In genomic region chr1:203290261-203291089, GRCh38 we compare ENCODE assay signal across 8 cellular contexts. TPM values are rescaled to one million over a fixed set of nuclear protein-coding genes. Genes with fewer than 3 reads are reported as not detected.
DNase-seq lines count a peak whose midpoint lies in the region; ATAC-seq and TF ChIP-seq lines count a peak whose summit lies in the region.

No MANE protein-coding gene starts in this region.

- intact Hi-C loops in aorta (cut with DNase I): no loop called here

- H3K9me3 ChIP-seq in aorta (ENCODE audit: control insufficient read depth, low read length): no peaks in the 10 kb centered on the region

- peak; percentile 35 for ATAC-seq in GM21786 (IDR thresholded peaks at IDR 0.05; ENCODE audit: unreplicated experiment)
- peak; percentile 94 for ATAC-seq in aorta (ENCODE audit: low FRiP score)

- H3K4me3 Mint-ChIP-seq in T-helper 1 cell treated with Interleukin-12 subunit alpha and Interleukin-12 subunit beta and Interleukin-4 antibody, amounts not matched to agents 30 μg/mL and 1 μg/mL, for 36 hours: peak overlapping the region; percentile 61

- peak overlapping the region; percentile 99 for H3K27ac Mint-ChIP-seq in T-helper 1 cell treated with Interleukin-12 subunit alpha and Interleukin-12 subunit beta and Interleukin-4 antibody, amounts not matched to agents 30 μg/mL and 1 μg/mL, for 36 hours

- peak overlapping the region; percentile 72 to 91 for H3K27ac ChIP-seq in aorta (ENCODE audit: low read depth in 1 of 2, low read length in 2 of 2)

- H3K4me3 ChIP-seq in NB4 (ENCODE audit: low read depth, low read length): no peak overlapping the region
- peak overlapping the region; percentile 28 for H3K4me3 ChIP-seq in retinal pigment epithelial cell (ENCODE audit: low read length)
- no peak overlapping the region for H3K4me3 ChIP-seq in aorta (ENCODE audit: low read length in 2 of 2)

- H3K27me3 ChIP-seq in aorta (ENCODE audit: control insufficient read depth in 1 of 2, insufficient read depth in 2 of 2, low read length in 1 of 2): no peaks in the 10 kb centered on the region

- DNase-seq in DMS53 treated with DMSO at 0.1 percent for 48 hours (lab: John Stamatoyannopoulos, UW; ENCODE audit: unreplicated experiment): peak; percentile 97
- DNase-seq in NB4 (ENCODE audit: low read depth): peak; percentile 84
- DNase-seq in astrocyte of the hippocampus (ENCODE audit: low read depth, low spot score): peak; percentile 96
- DNase-seq in iPS DF 19.7 (ENCODE audit: low read depth, low spot score): peak; percentile 50
- peak; percentile 80 for DNase-seq in retinal pigment epithelial cell (ENCODE audit: low read depth)
- peak; percentile 98 to 99 for DNase-seq in aorta

- peaks cover 2% of the 10 kb centered on the region for H3K36me3 Mint-ChIP-seq in T-helper 1 cell treated with Interleukin-12 subunit alpha and Interleukin-12 subunit beta and Interleukin-4 antibody, amounts not matched to agents 30 μg/mL and 1 μg/mL, for 36 hours (ENCODE audit: low read depth)

- H3K4me1 ChIP-seq in aorta (ENCODE audit: control insufficient read depth in 1 of 2, insufficient read depth in 2 of 2, low read length in 2 of 2): no peaks in the 10 kb centered on the region

- no peaks in the 10 kb centered on the region for H3K36me3 ChIP-seq in aorta (ENCODE audit: control insufficient read depth in 1 of 2, insufficient read depth in 2 of 2, low read length in 1 of 2)

- peaks cover 73% of the 10 kb centered on the region for H3K4me1 Mint-ChIP-seq in T-helper 1 cell treated with Interleukin-12 subunit alpha and Interleukin-12 subunit beta and Interleukin-4 antibody, amounts not matched to agents 30 μg/mL and 1 μg/mL, for 36 hours (ENCODE audit: low read depth)

- H3K27me3 Mint-ChIP-seq in T-helper 1 cell treated with Interleukin-12 subunit alpha and Interleukin-12 subunit beta and Interleukin-4 antibody, amounts not matched to agents 30 μg/mL and 1 μg/mL, for 36 hours (ENCODE audit: low read depth): no peaks in the 10 kb centered on the region

- no peaks in the 10 kb centered on the region for H3K9me3 Mint-ChIP-seq in T-helper 1 cell treated with Interleukin-12 subunit alpha and Interleukin-12 subunit beta and Interleukin-4 antibody, amounts not matched to agents 30 μg/mL and 1 μg/mL, for 36 hours

- 9 to 10% methylated on average over 31 of the region's 31 CpGs for WGBS in aorta, 2 donors

- TF ChIP-seq CTCF in NB4 (IDR thresholded peaks at IDR 0.05; ENCODE audit: low read depth, low read length): no peak
- no peak for TF ChIP-seq CTCF in retinal pigment epithelial cell (conservative IDR thresholded peaks at IDR 0.05; ENCODE audit: low read depth, low read length)

- no peak for TF ChIP-seq POLR2A in NB4 (IDR thresholded peaks at IDR 0.05; ENCODE audit: extremely low read depth, insufficient read length)

RNA-seq across cellular contexts. Expression of gene BTG2, which starts 14.8 kb away (rescaled TPM):
- 100 to 1,000 TPM in 1 of 2 donors, 10 to 100 TPM in 1; 51.6 to 302 TPM for total RNA-seq in aorta
- 100 to 1,000 TPM in 1 of 2 donors, 10 to 100 TPM in 1; 36.2 to 117 TPM for polyA plus RNA-seq in aorta
